ENCODE assay signal across 1 cellular context in genomic region chr4:185004562-185005208, GRCh38.
TF ChIP-seq lines count a peak whose summit lies in the region.

No MANE protein-coding gene starts in this region.

TF ChIP-seq in HepG2, 621 proteins besides CTCF, POLR2A, EP300 and RAD21 (continued from another document):
- 0 out of 2 replicates have a peak, but pooled peaks have one; percentile 45 for TF ChIP-seq HNRNPL (IDR thresholded peaks at IDR 0.05; ENCODE audit: low read depth, low read length)
